Comparison of ENCODE assay signal across 10 cellular contexts in genomic region chr9:88660611-88661010, GRCh38.
A peak's percentile ranks its signal among the peaks of the same experiment; 100 is the strongest.
DNase-seq lines count a peak whose midpoint lies in the region; ATAC-seq and TF ChIP-seq lines count a peak whose summit lies in the region.
"Had no signal": no experiment of that assay in that cellular context is flagged by ENCODE, and none has a peak within 500 bp of the region (broad histone marks: within the 10 kb centered on the region; RNA-seq: fewer than 3 reads in every experiment).

No MANE protein-coding gene starts in this region.

- H3F3A ChIP-seq in PC-9 (ENCODE audit: insufficient read depth, low read depth) = no peaks in the 10 kb centered on the region

- ATAC-seq in foreskin keratinocyte = peak; percentile 34
- ATAC-seq in GM21526 (IDR thresholded peaks at IDR 0.05; ENCODE audit: low FRiP score, unreplicated experiment) = no peak
- ATAC-seq in HG03159 (IDR thresholded peaks at IDR 0.05; ENCODE audit: unreplicated experiment) = no peak
- ATAC-seq in left colon = no peak

- TF ChIP-seq CTCF in GM12873 (IDR thresholded peaks at IDR 0.05; ENCODE audit: insufficient read depth, low read depth, low read length, missing control alignments) (peak; percentile 49), PC-9 (conservative IDR thresholded peaks at IDR 0.05) (peak; percentile 55), foreskin keratinocyte (conservative IDR thresholded peaks at IDR 0.05) (peak; percentile 69)

- CTCF ChIA-PET in PC-9 (lab: Charles Lee) = interaction anchor here (0.7 kb wide), 1 partner anchor 334 kb away, joined by 22 read pairs; no protein-coding TSS in a partner anchor

- H2AFZ ChIP-seq in PC-9 = no peak overlapping the region

- no peaks in the 10 kb centered on the region for H3K36me3 ChIP-seq in PC-9 (ENCODE audit: low read depth)

- H3K27me3 ChIP-seq in PC-9 (ENCODE audit: insufficient read depth, low read depth) = no peaks in the 10 kb centered on the region
- H3K27me3 ChIP-seq in foreskin keratinocyte = no peaks in the 10 kb centered on the region

- DNase-seq in A172 (ENCODE audit: low spot score) = peak; percentile 39
- DNase-seq in PC-9 = peak in 1 of 2 experiments; percentile 4
- DNase-seq in foreskin keratinocyte = peak; percentile 18 to 42
- no peak for DNase-seq in midbrain (lab: John Stamatoyannopoulos, UW)
- DNase-seq in left colon = no peak
- DNase-seq: cortex of kidney, NCI-H187 treated with DMSO at 0.1 percent for 48 hours had no signal

- H3K4me3 ChIP-seq in PC-9 = no peak overlapping the region

- no peak overlapping the region for H3K27ac ChIP-seq in PC-9
- H3K27ac ChIP-seq in foreskin keratinocyte = no peak overlapping the region

- H3K4me2 ChIP-seq in PC-9 = no peak overlapping the region

- H4K20me1 ChIP-seq in PC-9 (ENCODE audit: insufficient read depth) = no peaks in the 10 kb centered on the region

- BruUV-seq in PC-9 (replicated peaks; lab: Mats Ljungman, UMichigan) = no TSS peak

- H3K4me1 ChIP-seq in PC-9 (replicated peaks; ENCODE audit: insufficient read depth) = no peaks in the 10 kb centered on the region
- peaks cover 10% of the 10 kb centered on the region for H3K4me1 ChIP-seq in foreskin keratinocyte

- POLR2A ChIA-PET in PC-9 (lab: Charles Lee; ENCODE audit: unreplicated experiment) = no interaction called here

- no peaks in the 10 kb centered on the region for H3K79me2 ChIP-seq in PC-9 (ENCODE audit: low read depth)

- no peaks in the 10 kb centered on the region for H3K9me3 ChIP-seq in PC-9 (ENCODE audit: insufficient read depth, low read depth)

- intact Hi-C loops in PC-9 (cut with micrococcal nuclease; ENCODE audit: unreplicated experiment) = loop anchor here (1.0 kb wide), 1 partner anchor 341 kb away; no protein-coding TSS in a partner anchor
- intact Hi-C loops in left colon (cut with DNase I, micrococcal nuclease) = no loop called here

- no peaks in the 10 kb centered on the region for H3K9me2 ChIP-seq in PC-9 (ENCODE audit: insufficient read depth)

Comparison
In these comparisons a context has a peak if more than half of its experiments do, and no peak if none do; other contexts are left out.
1. DNase-seq: peak in A172 (single experiment) and foreskin keratinocyte (2 of 2); none in midbrain (single experiment) and left colon (0 of 2).
2. Peak in every context shown above with its lines, with median percentiles within 50 percentile points of each other: CTCF ChIP-seq.